8 cellular contexts compared by ENCODE assay signal in the genomic region with DNA sequence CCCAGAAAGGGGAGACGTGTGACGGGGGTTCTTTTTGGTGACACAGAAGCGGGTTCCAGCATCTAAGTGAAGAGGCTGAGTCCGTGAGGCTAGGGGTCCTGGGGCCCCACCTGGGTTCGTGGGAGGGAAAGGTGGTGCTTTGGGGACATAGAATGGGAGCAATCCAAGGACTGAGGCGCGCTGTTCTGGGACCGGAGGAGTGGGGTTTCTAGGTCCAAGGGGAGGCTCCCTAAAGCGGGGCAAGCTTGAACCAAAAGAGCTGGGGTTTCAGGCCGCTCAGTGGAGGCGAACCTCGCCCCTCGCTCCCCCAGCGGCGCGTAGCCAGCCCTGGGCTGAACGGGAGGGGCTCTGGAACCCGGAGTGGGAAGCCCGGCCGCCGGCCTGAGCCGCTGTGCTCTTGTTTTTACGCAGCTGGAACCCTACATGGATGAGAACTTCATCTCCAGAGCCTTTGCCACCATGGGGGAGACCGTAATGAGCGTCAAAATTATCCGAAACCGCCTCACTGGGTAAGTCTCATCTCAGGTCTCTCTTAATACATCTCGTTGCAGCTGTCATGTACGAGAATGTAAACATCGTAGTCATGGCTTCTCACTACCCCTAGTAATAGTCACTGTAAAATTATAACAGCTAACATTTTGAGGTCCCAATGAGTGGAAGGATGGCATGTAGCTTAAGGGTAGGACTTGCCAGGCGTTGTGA. TPM values are rescaled to one million over a fixed set of nuclear protein-coding genes. Genes with fewer than 3 reads are reported as not detected.
DNase-seq lines count a peak whose midpoint lies in the region; ATAC-seq, FAIRE-seq and TF ChIP-seq lines count a peak whose summit lies in the region.

No MANE protein-coding gene starts in this region.

- H3K4me2 ChIP-seq in GM23338 (peak overlapping the region; percentile 92), Loucy (ENCODE audit: low read depth, low read length, poor library complexity, severe bottlenecking) (peak overlapping the region; percentile 73)

- intact Hi-C loops in activated CD4-positive, alpha-beta T cell treated with anti-CD3 and anti-CD28 coated beads for 36 hours (cut with DNase I, micrococcal nuclease): loop anchor here (1.0 to 10.0 kb wide), 11 partner anchors 28 to 1859 kb away; partner anchors contain the start of genes ARID1A (in 1 of the 2), RNU11 (in 1 of the 2), SESN2 (in 1 of the 2) and SRSF4 (in 1 of the 2)

- peak overlapping the region; percentile 91 for H3K4me3 ChIP-seq in GM23338
- peak overlapping the region; percentile 98 for H3K4me3 ChIP-seq in Loucy (ENCODE audit: low read length, poor library complexity, severe bottlenecking)
- peak overlapping the region; percentile 80 to 89 for H3K4me3 ChIP-seq in muscle layer of colon (ENCODE audit: low read depth in 1 of 2, low read length in 2 of 2)

- H3F3A ChIP-seq in GM23338 (replicated peaks; ENCODE audit: low read depth) (no peaks in the 10 kb centered on the region; the same call in 1 of the 2 replicates), Loucy (ENCODE audit: low read depth) (no peaks in the 10 kb centered on the region)

- H3K27ac Mint-ChIP-seq in activated CD4-positive, alpha-beta T cell treated with anti-CD3 and anti-CD28 coated beads for 36 hours: peak overlapping the region; percentile 95
- H3K27ac Mint-ChIP-seq in GM23338: peak overlapping the region; percentile 97
- H3K27ac Mint-ChIP-seq in activated T-cell treated with anti-CD3 and anti-CD28 coated beads, Interleukin-2, amount 50 U/mL, for 72 hours: peak overlapping the region; percentile 100

- TF ChIP-seq CTCF in GM23338 (conservative IDR thresholded peaks at IDR 0.05; ENCODE audit: low read depth in 2 of 2): no peak
- no peak for TF ChIP-seq CTCF in Loucy (conservative IDR thresholded peaks at IDR 0.05; ENCODE audit: low read length)

- CTCF ChIA-PET in activated CD4-positive, alpha-beta T cell treated with anti-CD3 and anti-CD28 coated beads for 36 hours (lab: Charles Lee): interaction anchor here (0.6 to 1.6 kb wide), 7 partner anchors 18 to 194 kb away, joined by 3 to 6 read pairs (median 3); no protein-coding TSS in a partner anchor

- no peaks in the 10 kb centered on the region for H3K9me3 Mint-ChIP-seq in activated CD4-positive, alpha-beta T cell treated with anti-CD3 and anti-CD28 coated beads for 36 hours (ENCODE audit: low read depth)
- no peaks in the 10 kb centered on the region; the same call in 2 of the 3 replicates for H3K9me3 Mint-ChIP-seq in GM23338
- no peaks in the 10 kb centered on the region for H3K9me3 Mint-ChIP-seq in activated T-cell treated with anti-CD3 and anti-CD28 coated beads, Interleukin-2, amount 50 U/mL, for 72 hours

- H3K27me3 Mint-ChIP-seq in activated CD4-positive, alpha-beta T cell treated with anti-CD3 and anti-CD28 coated beads for 36 hours: no peaks in the 10 kb centered on the region
- peaks cover 6% of the 10 kb centered on the region for H3K27me3 Mint-ChIP-seq in GM23338 (ENCODE audit: insufficient read depth, low read depth, poor library complexity)
- no peaks in the 10 kb centered on the region for H3K27me3 Mint-ChIP-seq in activated T-cell treated with anti-CD3 and anti-CD28 coated beads, Interleukin-2, amount 50 U/mL, for 72 hours (ENCODE audit: low read depth)

- no peak for FAIRE-seq in urothelium cell line (lab: Jason Lieb, UNC)

- H3K27me3 ChIP-seq in GM23338 (ENCODE audit: insufficient read depth): no peaks in the 10 kb centered on the region
- H3K27me3 ChIP-seq in Loucy (ENCODE audit: insufficient read depth, low read length, poor library complexity, severe bottlenecking): no peaks in the 10 kb centered on the region
- H3K27me3 ChIP-seq in muscle layer of colon (ENCODE audit: control insufficient read depth in 1 of 2, insufficient read depth in 2 of 2, low read length in 2 of 2): no peaks in the 10 kb centered on the region

- H2AFZ ChIP-seq in GM23338: peak overlapping the region; percentile 99
- H2AFZ ChIP-seq in Loucy (ENCODE audit: low read length): peak overlapping the region; percentile 100

- H3K9me2 ChIP-seq in GM23338 (ENCODE audit: insufficient read depth): no peaks in the 10 kb centered on the region
- no peaks in the 10 kb centered on the region for H3K9me2 ChIP-seq in Loucy (replicated peaks; ENCODE audit: low read depth, low read length)

- DNase-seq in activated CD4-positive, alpha-beta T cell treated with anti-CD3 and anti-CD28 coated beads for 36 hours: peak; percentile 59
- no peak for DNase-seq in activated CD4-positive, alpha-beta T cell treated with anti-CD3 and anti-CD28 coated beads for 4 hours
- DNase-seq in GM23338 (ENCODE audit: low spot score) (peak; percentile 68), fibroblast of gingiva (ENCODE audit: low read depth) (peak; percentile 24), urothelium cell line (ENCODE audit: low spot score) (peak; percentile 49)
- DNase-seq in activated T-cell treated with anti-CD3 and anti-CD28 coated beads, Interleukin-2, amount 50 U/mL, for 72 hours: peak; percentile 37 to 41

- H3K9me3 ChIP-seq in Loucy (ENCODE audit: insufficient read depth, low read depth, low read length) (no peaks in the 10 kb centered on the region), muscle layer of colon (ENCODE audit: low read length) (no peaks in the 10 kb centered on the region)

- no peaks in the 10 kb centered on the region for H3K4me1 ChIP-seq in GM23338 (ENCODE audit: insufficient read depth)
- H3K4me1 ChIP-seq in Loucy (ENCODE audit: insufficient read depth, low read length, poor library complexity, severe bottlenecking): peaks cover 5% of the 10 kb centered on the region
- H3K4me1 ChIP-seq in muscle layer of colon (ENCODE audit: insufficient read depth, low read length): no peaks in the 10 kb centered on the region

- peaks cover 20% of the 10 kb centered on the region for H3K36me3 Mint-ChIP-seq in activated CD4-positive, alpha-beta T cell treated with anti-CD3 and anti-CD28 coated beads for 36 hours (ENCODE audit: low read depth)
- H3K36me3 Mint-ChIP-seq in GM23338 (ENCODE audit: low read depth): peaks cover 25% of the 10 kb centered on the region; the same call in 2 of the 3 replicates
- peaks cover 10 to 17% of the 10 kb centered on the region in 2 donors for H3K36me3 Mint-ChIP-seq in activated T-cell treated with anti-CD3 and anti-CD28 coated beads, Interleukin-2, amount 50 U/mL, for 72 hours (ENCODE audit: insufficient read depth in 2 of 2)

- H3K4me3 Mint-ChIP-seq in activated CD4-positive, alpha-beta T cell treated with anti-CD3 and anti-CD28 coated beads for 36 hours: peak overlapping the region; percentile 92
- peak overlapping the region; percentile 97 for H3K4me3 Mint-ChIP-seq in GM23338
- H3K4me3 Mint-ChIP-seq in activated T-cell treated with anti-CD3 and anti-CD28 coated beads, Interleukin-2, amount 50 U/mL, for 72 hours: peak overlapping the region; percentile 89 to 95

- H3K27ac ChIP-seq in GM23338 (ENCODE audit: low read depth) (peak overlapping the region; percentile 71; the same call in 1 of the 2 replicates), muscle layer of colon (ENCODE audit: low read depth, low read length) (peak overlapping the region; percentile 89)

- POLR2A ChIA-PET in activated CD4-positive, alpha-beta T cell treated with anti-CD3 and anti-CD28 coated beads for 36 hours (lab: Charles Lee): interaction anchor here (0.6 to 4.5 kb wide), 11 partner anchors 12 to 361 kb away, joined by 3 to 75 read pairs (median 4); partner anchors contain the start of genes EPB41, RCC1, RNU11 and TAF12

- H3K4me1 Mint-ChIP-seq in activated CD4-positive, alpha-beta T cell treated with anti-CD3 and anti-CD28 coated beads for 36 hours: peaks cover 24% of the 10 kb centered on the region
- H3K4me1 Mint-ChIP-seq in GM23338: peaks cover 7% of the 10 kb centered on the region; the same call in 1 of the 3 replicates
- H3K4me1 Mint-ChIP-seq in activated T-cell treated with anti-CD3 and anti-CD28 coated beads, Interleukin-2, amount 50 U/mL, for 72 hours (ENCODE audit: low read depth): peaks cover 26% of the 10 kb centered on the region

- peak; percentile 17 for ATAC-seq in activated CD4-positive, alpha-beta T cell treated with anti-CD3 and anti-CD28 coated beads for 36 hours
- peak; percentile 75 for ATAC-seq in GM23338
- peak; percentile 24 to 25 for ATAC-seq in activated T-cell treated with anti-CD3 and anti-CD28 coated beads, Interleukin-2, amount 50 U/mL, for 72 hours (replicated peaks in 1 of 2)

- H3K9ac ChIP-seq in Loucy (ENCODE audit: low read depth, low read length, poor library complexity, severe bottlenecking) (peak overlapping the region; percentile 95), muscle layer of colon (ENCODE audit: low read length) (peak overlapping the region; percentile 85)

- peaks cover 9% of the 10 kb centered on the region for H3K79me2 ChIP-seq in GM23338 (replicated peaks; ENCODE audit: insufficient read depth)
- H3K79me2 ChIP-seq in Loucy (ENCODE audit: insufficient read depth, low read length): peaks cover 18% of the 10 kb centered on the region; the same call in 1 of the 2 replicates

- H3K36me3 ChIP-seq in GM23338 (ENCODE audit: insufficient read depth) (peaks cover 5% of the 10 kb centered on the region; the same call in 1 of the 2 replicates), Loucy (ENCODE audit: insufficient read depth, low read length) (no peaks in the 10 kb centered on the region), muscle layer of colon (ENCODE audit: insufficient read depth, low read length) (peaks cover 5% of the 10 kb centered on the region)

- H4K20me1 ChIP-seq in GM23338 (replicated peaks; ENCODE audit: insufficient read depth): no peaks in the 10 kb centered on the region
- no peaks in the 10 kb centered on the region for H4K20me1 ChIP-seq in Loucy (ENCODE audit: insufficient read depth, low read length, poor library complexity, severe bottlenecking)

RNA-seq across cellular contexts. Expression of gene TRNAU1AP, which starts 0.5 kb away (rescaled TPM):
- 10 to 100 TPM; 50.7 to 60.2 TPM for total RNA-seq in activated CD4-positive, alpha-beta T cell treated with anti-CD3 and anti-CD28 coated beads for 36 hours
- 13.0 and 20.3 TPM in 2 replicates for total RNA-seq in GM23338 (2014; rRNA removed; shearing (Covaris generic))
- 39.2 and 42.1 TPM in 2 replicates for polyA plus RNA-seq in GM23338 (2016; fragmentation: Nextera tagmentation; extraction: Ambion mirVana)
- 10 to 100 TPM; 38.8 to 49.7 TPM for total RNA-seq in activated T-cell treated with anti-CD3 and anti-CD28 coated beads, Interleukin-2, amount 50 U/mL, for 72 hours

RNA-seq across cellular contexts. Expression of gene RAB42, which starts 38.7 kb away (rescaled TPM):
- total RNA-seq in activated CD4-positive, alpha-beta T cell treated with anti-CD3 and anti-CD28 coated beads for 36 hours: under 1 TPM in 1 of 2 experiments, not detected in 1; 0.09 TPM
- total RNA-seq in GM23338 (2014; rRNA removed; shearing (Covaris generic)): 17.7 and 22.5 TPM in 2 replicates
- polyA plus RNA-seq in GM23338 (2016; fragmentation: Nextera tagmentation; extraction: Ambion mirVana): 12.4 and 13.0 TPM in 2 replicates
- total RNA-seq in activated T-cell treated with anti-CD3 and anti-CD28 coated beads, Interleukin-2, amount 50 U/mL, for 72 hours: under 1 TPM in 1 of 2 donors, not detected in 1; 0.17 TPM

RNA-seq across cellular contexts. Expression of gene RCC1, which starts 47.5 kb away (rescaled TPM):
- total RNA-seq in activated CD4-positive, alpha-beta T cell treated with anti-CD3 and anti-CD28 coated beads for 36 hours: 100 to 1,000 TPM; 103 to 107 TPM
- total RNA-seq in GM23338 (2014; rRNA removed; shearing (Covaris generic)): 88.8 and 97.4 TPM in 2 replicates
- 35.6 and 36.9 TPM in 2 replicates for polyA plus RNA-seq in GM23338 (2016; fragmentation: Nextera tagmentation; extraction: Ambion mirVana)
- 10 to 100 TPM; 45.3 to 48.3 TPM for total RNA-seq in activated T-cell treated with anti-CD3 and anti-CD28 coated beads, Interleukin-2, amount 50 U/mL, for 72 hours

Comparison
In these comparisons a context has a peak if more than half of its experiments do, and no peak if none do; other contexts are left out.
1. DNase-seq: peak in activated CD4-positive, alpha-beta T cell treated with anti-CD3 and anti-CD28 coated beads for 36 hours (single experiment), GM23338 (single experiment), activated T-cell treated with anti-CD3 and anti-CD28 coated beads, Interleukin-2, amount 50 U/mL, for 72 hours (2 of 2), fibroblast of gingiva (single experiment) and urothelium cell line (single experiment); none in activated CD4-positive, alpha-beta T cell treated with anti-CD3 and anti-CD28 coated beads for 4 hours (0 of 2).
2. ATAC-seq: peak in every context shown above with its lines; median percentile 75 in GM23338; 24 in activated T-cell treated with anti-CD3 and anti-CD28 coated beads, Interleukin-2, amount 50 U/mL, for 72 hours; 17 in activated CD4-positive, alpha-beta T cell treated with anti-CD3 and anti-CD28 coated beads for 36 hours.
3. RNA of gene RAB42, which starts 38.7 kb away (total RNA-seq): 17.7 to 22.5 TPM in GM23338; 0.17 TPM in activated T-cell treated with anti-CD3 and anti-CD28 coated beads, Interleukin-2, amount 50 U/mL, for 72 hours and 0.09 TPM in activated CD4-positive, alpha-beta T cell treated with anti-CD3 and anti-CD28 coated beads for 36 hours; every median in the first group is over 10 times any median in the second.
4. Peak in every context shown above with its lines, with median percentiles within 50 percentile points of each other: H3K27ac Mint-ChIP-seq, H3K4me3 Mint-ChIP-seq and H3K4me3 ChIP-seq.